1 cellular context compared by ENCODE assay signal in the genomic region with DNA sequence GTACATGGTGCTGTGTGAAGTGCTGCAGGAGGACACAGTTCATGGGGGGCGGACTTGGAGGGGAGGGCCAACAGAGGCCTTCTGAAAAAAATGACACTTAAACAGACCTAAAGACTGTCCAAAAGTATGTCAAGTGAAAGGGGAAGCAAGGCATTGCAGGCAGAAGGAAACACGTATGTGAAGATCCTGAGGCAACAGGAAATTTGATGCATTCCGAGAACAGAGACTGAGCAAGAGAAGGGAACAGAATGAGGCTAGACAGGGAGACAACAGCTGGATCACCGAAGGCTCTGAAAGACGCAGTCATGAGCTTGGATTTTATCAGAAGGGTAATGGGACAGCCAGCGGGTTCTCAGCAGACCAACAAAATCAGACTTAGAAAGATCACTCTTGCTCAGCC.
TF ChIP-seq lines count a peak whose summit lies in the region.

No MANE protein-coding gene starts in this region.

TF ChIP-seq in HCT116, 20 proteins besides CTCF, POLR2A, EP300 and RAD21 (continued from another document):
- TF ChIP-seq REST (IDR thresholded peaks at IDR 0.05; ENCODE audit: low read depth) = no peak
